ENCODE assay signal across 7 cellular contexts in genomic region chr3:185320949-185321348, GRCh38.
"Had no signal": no experiment of that assay in that cellular context is flagged by ENCODE, and none has a peak within 500 bp of the region (broad histone marks: within the 10 kb centered on the region; RNA-seq: fewer than 3 reads in every experiment).

No MANE protein-coding gene starts in this region.

- H3K9me3 Mint-ChIP-seq: H9, IgD-negative memory B cell had no signal

- H3K27ac Mint-ChIP-seq: H9, IgD-negative memory B cell had no signal

- H3K4me3 ChIP-seq: GM23248 had no signal

- DNase-seq: GM23248, GOT3, H9, HCEC 1CT, KG1 had no signal

- H3K9ac ChIP-seq: GM23248 had no signal

- H3K4me3 Mint-ChIP-seq: H9, IgD-negative memory B cell had no signal

- H3K4me1 Mint-ChIP-seq: H9 had no signal

- H3K27ac ChIP-seq: GM23248, HL-60 had no signal

- H2AFZ ChIP-seq: GM23248 had no signal
